Comparison of ENCODE assay signal across 8 cellular contexts in genomic region chr6:31497595-31498476, GRCh38. TPM values are rescaled to one million over a fixed set of nuclear protein-coding genes. Genes with fewer than 3 reads are reported as not detected.
DNase-seq lines count a peak whose midpoint lies in the region; ATAC-seq and TF ChIP-seq lines count a peak whose summit lies in the region.

TSS of gene MICB (plus strand) at chr6:31498145. CDS start at chr6:31498194, 49 bp downstream.

- H3K36me3 Mint-ChIP-seq in activated CD4-positive, alpha-beta memory T cell treated with anti-CD3 and anti-CD28 coated beads for 36 hours = peaks cover 2% of the 10 kb centered on the region

- H3K27ac Mint-ChIP-seq in activated CD4-positive, alpha-beta memory T cell treated with anti-CD3 and anti-CD28 coated beads for 36 hours = peak within 1 kb of the TSS; percentile 85

- CTCF ChIA-PET in activated CD4-positive, alpha-beta memory T cell treated with anti-CD3 and anti-CD28 coated beads for 36 hours (lab: Charles Lee) = interaction anchor here (1.2 to 7.0 kb wide), 3 partner anchors 43 to 100 kb away, joined by 5 to 68 read pairs (median 49); partner anchors contain the start of gene DDX39B

- peaks cover 6 to 30% of the 10 kb centered on the region in 2 donors for H3K4me1 ChIP-seq in duodenal mucosa (ENCODE audit: control insufficient read depth in 1 of 2, insufficient read depth in 2 of 2, low read length in 2 of 2)

- peak within 1 kb of the TSS; percentile 13 for H3K27ac ChIP-seq in duodenal mucosa (ENCODE audit: low read depth, low read length)

- H3K4me1 Mint-ChIP-seq in activated CD4-positive, alpha-beta memory T cell treated with anti-CD3 and anti-CD28 coated beads for 36 hours (ENCODE audit: low read depth) = peaks cover 59% of the 10 kb centered on the region

- TF ChIP-seq POLR2A in lower leg skin (IDR thresholded peaks at IDR 0.05) = no peak

- peak within 1 kb of the TSS; percentile 79 for H3K4me3 ChIP-seq in GM06990 (replicated peaks; ENCODE audit: low read depth, low read length)
- H3K4me3 ChIP-seq in duodenal mucosa (ENCODE audit: low read depth in 1 of 2, low read length in 2 of 2) = peak within 1 kb of the TSS; percentile 68 to 81
- peak within 1 kb of the TSS; percentile 33 for H3K4me3 ChIP-seq in lower leg skin (ENCODE audit: low read depth, poor library complexity, severe bottlenecking)

- H3K9ac ChIP-seq in duodenal mucosa (ENCODE audit: low read depth in 1 of 2, low read length in 2 of 2) = peak within 1 kb of the TSS; percentile 61 to 76

- WGBS in lower leg skin, 2 donors = 1% methylated on average over 57 to 59 of the region's 61 CpGs

- POLR2A ChIA-PET in activated CD4-positive, alpha-beta memory T cell treated with anti-CD3 and anti-CD28 coated beads for 36 hours (lab: Charles Lee) = interaction anchor here (0.7 to 2.9 kb wide), 3 partner anchors 43 to 101 kb away, joined by 3 to 17 read pairs (median 3); partner anchors contain the start of gene DDX39B

- H3K9me3 Mint-ChIP-seq in activated CD4-positive, alpha-beta memory T cell treated with anti-CD3 and anti-CD28 coated beads for 36 hours = no peaks in the 10 kb centered on the region

- ATAC-seq in HG02610 (IDR thresholded peaks at IDR 0.05; ENCODE audit: unreplicated experiment) = peak; percentile 55

- H3K36me3 ChIP-seq in GM06990 (ENCODE audit: control insufficient read depth, insufficient read depth, low read length) (no peaks in the 10 kb centered on the region), duodenal mucosa (ENCODE audit: control insufficient read depth in 1 of 2, insufficient read depth in 2 of 2, low read length in 2 of 2) (no peaks in the 10 kb centered on the region)

- H3K27me3 Mint-ChIP-seq in activated CD4-positive, alpha-beta memory T cell treated with anti-CD3 and anti-CD28 coated beads for 36 hours = no peaks in the 10 kb centered on the region

- TF ChIP-seq CTCF in GM06990 (IDR thresholded peaks at IDR 0.05; ENCODE audit: insufficient read depth, low read length, poor library complexity, severe bottlenecking) (no peak), lower leg skin (IDR thresholded peaks at IDR 0.05) (no peak)

- DNase-seq in GM06990 (ENCODE audit: extremely low read depth, insufficient read length) = peak; percentile 84
- DNase-seq in NCI-H2196 (lab: John Stamatoyannopoulos, UW; ENCODE audit: unreplicated experiment) = peak; percentile 77
- peak; percentile 91 for DNase-seq in activated CD4-positive, alpha-beta memory T cell treated with anti-CD3 and anti-CD28 coated beads for 36 hours
- peak; percentile 81 to 96 for DNase-seq in lower leg skin (ENCODE audit: low spot score in 2 of 2)
- peak; percentile 70 to 78 (median 71) for DNase-seq in stimulated activated CD4-positive, alpha-beta T cell treated with anti-CD3 and anti-CD28 coated beads, TNF-alpha, amount 100 ng/mL, for 4 hours (ENCODE audit: low read depth in 3 of 3)
- no peak for DNase-seq in NCI-H2107 (lab: John Stamatoyannopoulos, UW)

- no peaks in the 10 kb centered on the region for H3K9me3 ChIP-seq in duodenal mucosa (ENCODE audit: control insufficient read depth in 1 of 2, low read length in 2 of 2)

- H3K27me3 ChIP-seq in GM06990 (replicated peaks; ENCODE audit: control insufficient read depth, insufficient read depth, low read length) = no peaks in the 10 kb centered on the region
- H3K27me3 ChIP-seq in duodenal mucosa (ENCODE audit: control insufficient read depth in 1 of 2, insufficient read depth in 2 of 2, low read length in 2 of 2) = no peaks in the 10 kb centered on the region

- peak within 1 kb of the TSS; percentile 85 for H3K4me3 Mint-ChIP-seq in activated CD4-positive, alpha-beta memory T cell treated with anti-CD3 and anti-CD28 coated beads for 36 hours

- intact Hi-C loops in activated CD4-positive, alpha-beta memory T cell treated with anti-CD3 and anti-CD28 coated beads for 36 hours (cut with micrococcal nuclease) = loop anchor here (5.0 to 10.0 kb wide), 2 partner anchors 293 to 881 kb away; partner anchors contain the start of genes MRPS18B and PPP1R10
- intact Hi-C loops in lower leg skin (cut with DNase I; ENCODE audit: low total_unique reads) = no loop called here

RNA-seq across cellular contexts. Expression of gene MICB, which starts in this region (rescaled TPM):
- total RNA-seq in activated CD4-positive, alpha-beta memory T cell treated with anti-CD3 and anti-CD28 coated beads for 36 hours = 10 to 100 TPM; 21.1 to 23.2 TPM
- 1 to 10 TPM in 2 of 4 donors, under 1 TPM in 2; 0.61 to 2.6 (median 1.2) TPM for total RNA-seq in lower leg skin

Comparison
In these comparisons a context has a peak if more than half of its experiments do, and no peak if none do; other contexts are left out.
1. RNA of gene MICB (total RNA-seq): 21.1 to 23.2 TPM in activated CD4-positive, alpha-beta memory T cell treated with anti-CD3 and anti-CD28 coated beads for 36 hours; 0.61 to 2.6 TPM in lower leg skin; every median in the first group is over 4 times any median in the second.
2. Peak in every context shown above with its lines, with median percentiles within 50 percentile points of each other: H3K4me3 ChIP-seq.